ENCODE assay signal across 1 cellular context in the genomic region with DNA sequence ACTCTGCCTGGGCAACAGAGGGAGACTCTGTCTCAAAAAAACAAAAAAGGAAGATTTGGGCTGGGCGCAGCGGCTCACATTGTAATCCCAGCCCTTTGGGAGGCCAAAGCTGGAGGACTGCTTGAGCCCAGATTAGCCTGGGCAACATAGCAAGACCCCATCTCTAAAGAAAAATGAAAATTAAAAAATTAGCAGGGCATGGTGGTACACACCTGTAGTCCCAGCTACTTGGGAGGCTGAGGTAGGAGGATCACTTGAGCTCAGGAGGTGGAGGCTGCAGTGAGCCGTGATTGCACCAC.
TF ChIP-seq lines count a peak whose summit lies in the region.

No MANE protein-coding gene starts in this region.

TF ChIP-seq in K562, 482 proteins besides CTCF, POLR2A, EP300 and RAD21:
- TF ChIP-seq CEBPB (tag; IDR thresholded peaks at IDR 0.05): 0 out of 2 replicates have a peak, but pooled peaks have one; percentile 37
- peak; percentile 45 for TF ChIP-seq POLR2B (IDR thresholded peaks at IDR 0.05; ENCODE audit: low read depth, partially characterized antibody)
- peak; percentile 75 for TF ChIP-seq SMARCA5 (IDR thresholded peaks at IDR 0.05)
- TF ChIP-seq SMC3 (conservative IDR thresholded peaks at IDR 0.05; ENCODE audit: insufficient read depth, low read depth, low read length): 0 out of 2 replicates have a peak, but pooled peaks have one; percentile 25
- 0 out of 4 replicates have a peak, but pooled peaks of 1 of the 2 experiments have one; percentile 49 for TF ChIP-seq KDM4B (IDR thresholded peaks at IDR 0.05; ENCODE audit: borderline replicate concordance in 2 of 2, low read depth in 1 of 2)
- TF ChIP-seq POLR2G (IDR thresholded peaks at IDR 0.05; ENCODE audit: low read depth, low read length): peak; percentile 20; the same call in 1 of the 2 replicates
- TF ChIP-seq PTBP1 (IDR thresholded peaks at IDR 0.05; ENCODE audit: low read depth, low read length): 0 out of 2 replicates have a peak, but pooled peaks have one; percentile 49
- peak; percentile 33; the same call in 1 of the 2 replicates for TF ChIP-seq TCF7 (IDR thresholded peaks at IDR 0.05; ENCODE audit: borderline replicate concordance)
- TF ChIP-seq ARNT (IDR thresholded peaks at IDR 0.05): 0 out of 4 replicates have a peak, but pooled peaks of 1 of the 2 experiments have one; percentile 18
- 0 out of 2 replicates have a peak, but pooled peaks have one; percentile 44 for TF ChIP-seq ZNF253 (CRISPR knock-in tag; conservative IDR thresholded peaks at IDR 0.05)
- peak; percentile 80 for TF ChIP-seq BCOR (IDR thresholded peaks at IDR 0.05)
